21 cellular contexts compared by ENCODE assay signal in the genomic region with DNA sequence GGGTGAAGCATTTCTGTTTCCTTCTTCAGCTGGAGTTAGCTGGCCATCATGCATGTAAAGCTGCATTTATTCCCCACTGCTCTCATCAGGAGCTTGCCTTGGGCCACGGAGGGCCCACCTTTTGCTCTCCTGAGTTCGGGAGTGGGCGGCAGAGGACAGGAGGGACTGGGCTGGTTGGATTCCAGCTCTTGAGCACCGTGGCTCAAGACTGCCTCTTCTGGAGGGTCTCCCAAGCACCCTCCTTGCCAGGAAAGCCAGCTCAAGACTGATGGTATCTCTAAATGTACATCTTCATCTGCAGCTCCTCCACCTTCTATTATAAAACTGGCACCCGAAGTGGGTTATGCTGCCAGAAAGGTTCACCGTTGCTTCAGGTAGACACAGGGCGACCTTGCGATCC.
DNase-seq lines count a peak whose midpoint lies in the region; ATAC-seq, FAIRE-seq and TF ChIP-seq lines count a peak whose summit lies in the region.
"Had no signal": no experiment of that assay in that cellular context is flagged by ENCODE, and none has a peak within 500 bp of the region (broad histone marks: within the 10 kb centered on the region; RNA-seq: fewer than 3 reads in every experiment).

No MANE protein-coding gene starts in this region.

- ATAC-seq in DND-41 (ENCODE audit: insufficient read depth, low read depth) (no peak), GM23338 (peak; percentile 70)

- no peaks in the 10 kb centered on the region for H3F3A ChIP-seq in GM23338 (replicated peaks; ENCODE audit: low read depth)
- peaks cover 27% of the 10 kb centered on the region for H3F3A ChIP-seq in neural progenitor cell (ENCODE audit: low read depth)

- no peaks in the 10 kb centered on the region for H3K9me3 ChIP-seq in DND-41 (ENCODE audit: insufficient read depth, low read length, severe bottlenecking)
- no peaks in the 10 kb centered on the region for H3K9me3 ChIP-seq in neural progenitor cell (ENCODE audit: low read depth)
- H3K9me3 ChIP-seq in kidney (ENCODE audit: control insufficient read depth in 1 of 2, low read length in 2 of 2) = no peaks in the 10 kb centered on the region
- H3K9me3 ChIP-seq: BE2C, MG63 had no signal

- H3K9me2 ChIP-seq in GM23338 (ENCODE audit: insufficient read depth) = no peaks in the 10 kb centered on the region

- H3K4me3 ChIP-seq in DND-41 (ENCODE audit: low read depth in 1 of 2, low read length in 2 of 2) = no peak overlapping the region
- H3K4me3 ChIP-seq in GM23338 = no peak overlapping the region
- H3K4me3 ChIP-seq in neural progenitor cell = no peak overlapping the region
- no peak overlapping the region for H3K4me3 ChIP-seq in kidney (ENCODE audit: low read length in 2 of 2)
- H3K4me3 ChIP-seq: MG63, PC-9 had no signal

- H3K36me3 ChIP-seq in DND-41 (ENCODE audit: insufficient read depth, low read length) (no peaks in the 10 kb centered on the region), GM23338 (ENCODE audit: insufficient read depth) (no peaks in the 10 kb centered on the region), neural progenitor cell (no peaks in the 10 kb centered on the region), kidney (ENCODE audit: control insufficient read depth in 1 of 2, insufficient read depth in 2 of 2, low read length in 2 of 2) (no peaks in the 10 kb centered on the region)
- H3K36me3 ChIP-seq: BE2C, MG63 had no signal

- H3K4me3 Mint-ChIP-seq in GM23338 = no peak overlapping the region
- no peak overlapping the region for H3K4me3 Mint-ChIP-seq in neural progenitor cell

- H3K4me2 ChIP-seq in DND-41 (ENCODE audit: insufficient read depth, low read length) = no peak overlapping the region
- peak overlapping the region; percentile 80; the same call in 1 of the 2 replicates for H3K4me2 ChIP-seq in GM23338
- no peak overlapping the region for H3K4me2 ChIP-seq in neural progenitor cell
- H3K4me2 ChIP-seq: PC-9 had no signal

- no peaks in the 10 kb centered on the region for H3K27me3 ChIP-seq in DND-41 (ENCODE audit: insufficient read depth, low read length, poor library complexity)
- H3K27me3 ChIP-seq in GM23338 (ENCODE audit: insufficient read depth) = peaks cover 25% of the 10 kb centered on the region
- H3K27me3 ChIP-seq in neural progenitor cell = peaks cover 43% of the 10 kb centered on the region
- H3K27me3 ChIP-seq: BE2C had no signal

- H3K27ac ChIP-seq in DND-41 (ENCODE audit: low read length) (no peak overlapping the region), GM23338 (ENCODE audit: low read depth) (no peak overlapping the region), neural progenitor cell (no peak overlapping the region), kidney (ENCODE audit: low read depth in 2 of 2, low read length in 2 of 2) (no peak overlapping the region)
- H3K27ac ChIP-seq: PC-9 had no signal

- H3K27me3 Mint-ChIP-seq in GM23338 (ENCODE audit: insufficient read depth, low read depth, poor library complexity) (peaks cover 24% of the 10 kb centered on the region), neural progenitor cell (ENCODE audit: insufficient read depth, low read depth) (peaks cover 17% of the 10 kb centered on the region)

- H3K27ac Mint-ChIP-seq in GM23338 = no peak overlapping the region
- no peak overlapping the region for H3K27ac Mint-ChIP-seq in neural progenitor cell

- H3K9ac ChIP-seq in DND-41 (ENCODE audit: low read depth, low read length) (no peak overlapping the region), neural progenitor cell (no peak overlapping the region), kidney (ENCODE audit: low read length in 2 of 2) (no peak overlapping the region)

- H4K20me1 ChIP-seq in DND-41 (ENCODE audit: insufficient read depth, low read length) (no peaks in the 10 kb centered on the region), GM23338 (replicated peaks; ENCODE audit: insufficient read depth) (no peaks in the 10 kb centered on the region), neural progenitor cell (ENCODE audit: low read depth) (peaks cover 19% of the 10 kb centered on the region)

- H3K79me2 ChIP-seq in DND-41 (ENCODE audit: insufficient read depth, low read length) (no peaks in the 10 kb centered on the region), GM23338 (replicated peaks; ENCODE audit: insufficient read depth) (no peaks in the 10 kb centered on the region), neural progenitor cell (ENCODE audit: low read depth) (no peaks in the 10 kb centered on the region)

- H3K4me1 Mint-ChIP-seq in GM23338 (peaks cover 36% of the 10 kb centered on the region), neural progenitor cell (peaks cover 85% of the 10 kb centered on the region)

- DNase-seq in DND-41 = no peak
- peak; percentile 53 for DNase-seq in GM23338 (ENCODE audit: low spot score)
- DNase-seq in ecto neural progenitor cell (ENCODE audit: low spot score) = peak; percentile 61
- peak; percentile 66 for DNase-seq in neural progenitor cell (ENCODE audit: low spot score)
- DNase-seq in kidney = no peak
- no peak for DNase-seq in NCI-H774 (lab: John Stamatoyannopoulos, UW)
- no peak for DNase-seq in GM19238 (ENCODE audit: insufficient read length, low spot score)
- DNase-seq: BE2C, COR-L47, DMS79, Kasumi-1, MG63, NCI-H1417, NCI-H1694 treated with DMSO at 0.1 percent for 48 hours, NCI-H2107, NCI-H2227 treated with DMSO at 0.1 percent for 48 hours, NCI-H526 treated with DMSO at 0.1 percent for 48 hours, PC-9, RPMI8226, SHP77 had no signal

- H3K36me3 Mint-ChIP-seq in GM23338 (ENCODE audit: low read depth) (no peaks in the 10 kb centered on the region), neural progenitor cell (no peaks in the 10 kb centered on the region)

- H3K9me3 Mint-ChIP-seq in GM23338 (no peaks in the 10 kb centered on the region), neural progenitor cell (no peaks in the 10 kb centered on the region)

- FAIRE-seq in kidney (lab: Jason Lieb, UNC) = no peak
- FAIRE-seq: GM12891 had no signal

- peak; percentile 21 for TF ChIP-seq CTCF in DND-41 (IDR thresholded peaks at IDR 0.05; ENCODE audit: borderline replicate concordance, extremely low read depth, low read length, poor library complexity, severe bottlenecking)
- TF ChIP-seq CTCF in GM23338 (conservative IDR thresholded peaks at IDR 0.05; ENCODE audit: low read depth in 2 of 2) = peak; percentile 49 to 60
- TF ChIP-seq CTCF in neural progenitor cell (IDR thresholded peaks at IDR 0.05) = peak; percentile 53
- TF ChIP-seq CTCF in kidney (IDR thresholded peaks at IDR 0.05; ENCODE audit: borderline replicate concordance, extremely low read depth, insufficient read depth) = no peak

- H3K4me1 ChIP-seq in DND-41 (ENCODE audit: insufficient read depth, low read length) (no peaks in the 10 kb centered on the region), GM23338 (ENCODE audit: insufficient read depth) (peaks cover 19% of the 10 kb centered on the region), neural progenitor cell (peaks cover 46% of the 10 kb centered on the region), kidney (ENCODE audit: control insufficient read depth in 1 of 2, insufficient read depth in 1 of 2, low read depth in 1 of 2, low read length in 2 of 2) (peaks cover 0 to 4% of the 10 kb centered on the region in 2 donors)
- H3K4me1 ChIP-seq: BE2C had no signal

- no peak overlapping the region for H2AFZ ChIP-seq in DND-41 (ENCODE audit: low read depth, low read length)
- no peak overlapping the region for H2AFZ ChIP-seq in GM23338
- no peak overlapping the region for H2AFZ ChIP-seq in neural progenitor cell (replicated peaks)
- H2AFZ ChIP-seq: PC-9 had no signal

- intact Hi-C loops in kidney (cut with DNase I) = no loop called here

TF ChIP-seq in GM23338, 12 proteins besides CTCF, POLR2A, EP300 and RAD21 (continues in another document):
- no peak for TF ChIP-seq ZNF331 (CRISPR knock-in tag; IDR thresholded peaks at IDR 0.05; ENCODE audit: low read depth)
- no peak for TF ChIP-seq JUNB (IDR thresholded peaks at IDR 0.05; ENCODE audit: unreplicated experiment)
- TF ChIP-seq CREB1 (CRISPR knock-in tag; IDR thresholded peaks at IDR 0.05; ENCODE audit: low read depth) = no peak
- TF ChIP-seq ZNF114 (CRISPR knock-in tag; IDR thresholded peaks at IDR 0.05) = no peak
- TF ChIP-seq, protein P1, sequence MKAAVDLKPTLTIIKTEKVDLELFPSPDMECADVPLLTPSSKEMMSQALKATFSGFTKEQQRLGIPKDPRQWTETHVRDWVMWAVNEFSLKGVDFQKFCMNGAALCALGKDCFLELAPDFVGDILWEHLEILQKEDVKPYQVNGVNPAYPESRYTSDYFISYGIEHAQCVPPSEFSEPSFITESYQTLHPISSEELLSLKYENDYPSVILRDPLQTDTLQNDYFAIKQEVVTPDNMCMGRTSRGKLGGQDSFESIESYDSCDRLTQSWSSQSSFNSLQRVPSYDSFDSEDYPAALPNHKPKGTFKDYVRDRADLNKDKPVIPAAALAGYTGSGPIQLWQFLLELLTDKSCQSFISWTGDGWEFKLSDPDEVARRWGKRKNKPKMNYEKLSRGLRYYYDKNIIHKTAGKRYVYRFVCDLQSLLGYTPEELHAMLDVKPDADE (IDR thresholded peaks at IDR 0.05) = no peak
- TF ChIP-seq EZH2phosphoT487 (IDR thresholded peaks at IDR 0.05; ENCODE audit: unreplicated experiment) = no peak
- no peak for TF ChIP-seq EZH2 (IDR thresholded peaks at IDR 0.05; ENCODE audit: low read depth, unreplicated experiment)
- TF ChIP-seq NANOG (IDR thresholded peaks at IDR 0.05; ENCODE audit: borderline replicate concordance) = no peak
- no peak for TF ChIP-seq STAT1 (IDR thresholded peaks at IDR 0.05; ENCODE audit: unreplicated experiment)

Comparison
In these comparisons a context has a peak if more than half of its experiments do, and no peak if none do; other contexts are left out.
1. DNase-seq: peak in GM23338 (single experiment), ecto neural progenitor cell (single experiment) and neural progenitor cell (single experiment); none in DND-41 (single experiment), kidney (single experiment), NCI-H774 (single experiment) and GM19238 (single experiment).